ENCODE assay signal across 19 cellular contexts in genomic region chr11:123233978-123234340, GRCh38. TPM values are rescaled to one million over a fixed set of nuclear protein-coding genes. Genes with fewer than 3 reads are reported as not detected.
DNase-seq lines count a peak whose midpoint lies in the region; ATAC-seq lines count a peak whose summit lies in the region.
"Had no signal": no experiment of that assay in that cellular context is flagged by ENCODE, and none has a peak within 500 bp of the region (broad histone marks: within the 10 kb centered on the region; RNA-seq: fewer than 3 reads in every experiment).

No MANE protein-coding gene starts in this region.

- peak overlapping the region; percentile 49; the same call in 1 of the 2 replicates for H3K27ac ChIP-seq in BLaER1
- H3K27ac ChIP-seq in CD4-positive, CD25-positive, alpha-beta regulatory T cell (ENCODE audit: insufficient read depth, low read length, poor library complexity, severe bottlenecking): no peak overlapping the region
- H3K27ac ChIP-seq: body of pancreas, prostate gland, WERI-Rb-1 had no signal

- no peaks in the 10 kb centered on the region for H3K9me3 ChIP-seq in BLaER1
- no peaks in the 10 kb centered on the region for H3K9me3 ChIP-seq in CD4-positive, CD25-positive, alpha-beta regulatory T cell (ENCODE audit: control insufficient read depth in 2 of 2, low read length in 2 of 2)
- H3K9me3 ChIP-seq: body of pancreas, prostate gland, tibial nerve had no signal

- peaks cover 12% of the 10 kb centered on the region for H3K27me3 Mint-ChIP-seq in CD4-positive, CD25-positive, alpha-beta regulatory T cell
- H3K27me3 Mint-ChIP-seq in activated T-helper 17 cell treated with anti-CD3 and anti-CD28 coated beads, Interleukin-2, amount 50 U/mL, for 72 hours: peaks cover 5% of the 10 kb centered on the region
- H3K27me3 Mint-ChIP-seq in immature natural killer cell (ENCODE audit: low read depth in 3 of 3): peaks cover 0 to 4% (median 0%) of the 10 kb centered on the region in 3 donors

- H3K4me1 Mint-ChIP-seq in CD4-positive, CD25-positive, alpha-beta regulatory T cell: peaks cover 11 to 23% (median 17%) of the 10 kb centered on the region in 4 donors
- H3K4me1 Mint-ChIP-seq in activated T-helper 17 cell treated with anti-CD3 and anti-CD28 coated beads, Interleukin-2, amount 50 U/mL, for 72 hours: peaks cover 13% of the 10 kb centered on the region
- peaks cover 22 to 23% of the 10 kb centered on the region in 2 donors for H3K4me1 Mint-ChIP-seq in immature natural killer cell

- peak overlapping the region; percentile 40; the same call in 1 of the 2 replicates for H3K9ac ChIP-seq in BLaER1

- H4K20me1 ChIP-seq in BLaER1: no peaks in the 10 kb centered on the region

- H3K36me3 Mint-ChIP-seq in CD4-positive, CD25-positive, alpha-beta regulatory T cell: no peaks in the 10 kb centered on the region
- H3K36me3 Mint-ChIP-seq in activated T-helper 17 cell treated with anti-CD3 and anti-CD28 coated beads, Interleukin-2, amount 50 U/mL, for 72 hours (ENCODE audit: low read depth): no peaks in the 10 kb centered on the region
- no peaks in the 10 kb centered on the region for H3K36me3 Mint-ChIP-seq in immature natural killer cell

- H3K4me1 ChIP-seq in BLaER1: peaks cover 28% of the 10 kb centered on the region
- H3K4me1 ChIP-seq in CD4-positive, CD25-positive, alpha-beta regulatory T cell (ENCODE audit: control insufficient read depth, insufficient read depth, low read length, poor library complexity, severe bottlenecking): peaks cover 9% of the 10 kb centered on the region
- H3K4me1 ChIP-seq: body of pancreas, prostate gland had no signal

- peak overlapping the region; percentile 81 for H3K4me2 ChIP-seq in BLaER1

- peak in 1 of 3 donors; percentile 7 for DNase-seq in CD4-positive, CD25-positive, alpha-beta regulatory T cell
- DNase-seq in immature natural killer cell: no peak
- no peak for DNase-seq in NCI-H526 (lab: John Stamatoyannopoulos, UW)
- no peak for DNase-seq in NCI-H1092 (lab: John Stamatoyannopoulos, UW)
- no peak for DNase-seq in dedifferentiated amniotic fluid mesenchymal stem cell (ENCODE audit: extremely low spot score)
- DNase-seq: body of pancreas, GOT3, islet precursor cell, mammary epithelial cell, NCI-H2171, NCI-H748 treated with DMSO at 0.1 percent for 48 hours, SW 1271 had no signal

- no peaks in the 10 kb centered on the region for H3K36me3 ChIP-seq in BLaER1
- H3K36me3 ChIP-seq in CD4-positive, CD25-positive, alpha-beta regulatory T cell (ENCODE audit: control insufficient read depth, insufficient read depth, low read length): no peaks in the 10 kb centered on the region
- H3K36me3 ChIP-seq: prostate gland, tibial nerve, WERI-Rb-1 had no signal

- peak overlapping the region; percentile 77 to 90 (median 88) for H3K27ac Mint-ChIP-seq in CD4-positive, CD25-positive, alpha-beta regulatory T cell
- H3K27ac Mint-ChIP-seq in activated T-helper 17 cell treated with anti-CD3 and anti-CD28 coated beads, Interleukin-2, amount 50 U/mL, for 72 hours: peak overlapping the region; percentile 68
- peak overlapping the region; percentile 84 to 95 (median 92) for H3K27ac Mint-ChIP-seq in immature natural killer cell
- H3K27ac Mint-ChIP-seq: dendritic cell treated with granulocyte-macrophage colony-stimulating factor and Interleukin-4, amounts not matched to agents 40 ng/mL and 50 ng/mL, for 4 days had no signal

- ATAC-seq in CD4-positive, CD25-positive, alpha-beta regulatory T cell (ENCODE audit: low read depth in 2 of 2): no peak
- ATAC-seq in activated T-helper 17 cell treated with anti-CD3 and anti-CD28 coated beads, Interleukin-2, amount 50 U/mL, for 72 hours (replicated peaks): no peak
- ATAC-seq: body of pancreas had no signal

- H3K4me3 Mint-ChIP-seq in CD4-positive, CD25-positive, alpha-beta regulatory T cell: peak overlapping the region in 1 of 4 donors; percentile 38
- H3K4me3 Mint-ChIP-seq in activated T-helper 17 cell treated with anti-CD3 and anti-CD28 coated beads, Interleukin-2, amount 50 U/mL, for 72 hours: peak overlapping the region; percentile 31
- peak overlapping the region; percentile 11 to 78 (median 67) for H3K4me3 Mint-ChIP-seq in immature natural killer cell
- H3K4me3 Mint-ChIP-seq: dendritic cell treated with granulocyte-macrophage colony-stimulating factor and Interleukin-4, amounts not matched to agents 40 ng/mL and 50 ng/mL, for 4 days; nephron had no signal

- H3K9me3 Mint-ChIP-seq in CD4-positive, CD25-positive, alpha-beta regulatory T cell: no peaks in the 10 kb centered on the region
- no peaks in the 10 kb centered on the region for H3K9me3 Mint-ChIP-seq in activated T-helper 17 cell treated with anti-CD3 and anti-CD28 coated beads, Interleukin-2, amount 50 U/mL, for 72 hours
- no peaks in the 10 kb centered on the region for H3K9me3 Mint-ChIP-seq in immature natural killer cell
- H3K9me3 Mint-ChIP-seq: dendritic cell treated with granulocyte-macrophage colony-stimulating factor and Interleukin-4, amounts not matched to agents 40 ng/mL and 50 ng/mL, for 4 days; nephron had no signal

- no peak overlapping the region for H3K4me3 ChIP-seq in BLaER1
- H3K4me3 ChIP-seq in CD4-positive, CD25-positive, alpha-beta regulatory T cell (ENCODE audit: low read depth, low read length): peak overlapping the region; percentile 17
- H3K4me3 ChIP-seq: body of pancreas, prostate gland, tibial nerve had no signal

- H3K27me3 ChIP-seq in BLaER1: no peaks in the 10 kb centered on the region
- peaks cover 4% of the 10 kb centered on the region for H3K27me3 ChIP-seq in CD4-positive, CD25-positive, alpha-beta regulatory T cell (ENCODE audit: control insufficient read depth, insufficient read depth, low read length)
- H3K27me3 ChIP-seq: body of pancreas, tibial nerve had no signal

RNA-seq across cellular contexts. Expression of gene CLMP, which starts 38.9 kb away (rescaled TPM):
- 0.20 TPM for total RNA-seq in CD4-positive, CD25-positive, alpha-beta regulatory T cell
- polyA plus RNA-seq in CD4-positive, CD25-positive, alpha-beta regulatory T cell: under 1 TPM; 0.05 to 0.23 (median 0.10) TPM
- total RNA-seq in activated T-helper 17 cell treated with anti-CD3 and anti-CD28 coated beads, Interleukin-2, amount 50 U/mL, for 72 hours: under 1 TPM; 0.66 to 0.67 TPM
- under 1 TPM in 2 of 3 donors, not detected in 1; 0.11 to 0.58 TPM for polyA plus RNA-seq in immature natural killer cell
